25 cellular contexts compared by ENCODE assay signal in genomic region chr7:5552123-5552522, GRCh38.
"Had no signal": no experiment of that assay in that cellular context is flagged by ENCODE, and none has a peak within 500 bp of the region (broad histone marks: within the 10 kb centered on the region; RNA-seq: fewer than 3 reads in every experiment).

No MANE protein-coding gene starts in this region.

- H3K4me3 Mint-ChIP-seq: activated CD4-positive, alpha-beta memory T cell treated with anti-CD3 and anti-CD28 coated beads, Interleukin-2, amount 10 ng/mL, durations not matched to agents 7 days and 5 days; activated CD4-positive, alpha-beta T cell treated with anti-CD3 and anti-CD28 coated beads for 36 hours; activated naive CD4-positive, alpha-beta T cell treated with anti-CD3 and anti-CD28 coated beads, Interleukin-2, amount 10 ng/mL, durations not matched to agents 7 days and 5 days; activated naive CD8-positive, alpha-beta T cell treated with anti-CD3 and anti-CD28 coated beads for 36 hours; activated T-helper 17 cell treated with anti-CD3 and anti-CD28 coated beads, Interleukin-2, amount 50 U/mL, for 72 hours had no signal

- H3K36me3 ChIP-seq: brain microvascular endothelial cell, cardiac muscle cell, WERI-Rb-1 had no signal

- H3K9me3 Mint-ChIP-seq: activated CD4-positive, alpha-beta memory T cell treated with anti-CD3 and anti-CD28 coated beads, Interleukin-2, amount 10 ng/mL, durations not matched to agents 7 days and 5 days; activated naive CD8-positive, alpha-beta T cell treated with anti-CD3 and anti-CD28 coated beads for 36 hours; activated T-helper 17 cell treated with anti-CD3 and anti-CD28 coated beads, Interleukin-2, amount 50 U/mL, for 72 hours had no signal

- H3K27ac Mint-ChIP-seq: activated CD4-positive, alpha-beta memory T cell treated with anti-CD3 and anti-CD28 coated beads, Interleukin-2, amount 10 ng/mL, durations not matched to agents 7 days and 5 days; activated CD4-positive, alpha-beta T cell treated with anti-CD3 and anti-CD28 coated beads for 36 hours; activated naive CD4-positive, alpha-beta T cell treated with anti-CD3 and anti-CD28 coated beads, Interleukin-2, amount 10 ng/mL, durations not matched to agents 7 days and 5 days; activated naive CD8-positive, alpha-beta T cell treated with anti-CD3 and anti-CD28 coated beads for 36 hours; activated T-helper 17 cell treated with anti-CD3 and anti-CD28 coated beads, Interleukin-2, amount 50 U/mL, for 72 hours had no signal

- ATAC-seq: activated CD4-positive, alpha-beta T cell treated with anti-CD3 and anti-CD28 coated beads for 36 hours; activated T-helper 17 cell treated with anti-CD3 and anti-CD28 coated beads, Interleukin-2, amount 50 U/mL, for 72 hours had no signal

- H3K4me3 ChIP-seq: cardiac muscle cell, SK-N-MC had no signal

- H3K27me3 ChIP-seq: brain microvascular endothelial cell, cardiac muscle cell had no signal

- H3K36me3 Mint-ChIP-seq: activated naive CD8-positive, alpha-beta T cell treated with anti-CD3 and anti-CD28 coated beads for 36 hours had no signal

- DNase-seq: activated CD4-positive, alpha-beta memory T cell treated with anti-CD3 and anti-CD28 coated beads, Interleukin-2, amount 10 ng/mL, durations not matched to agents 7 days and 5 days; activated CD4-positive, alpha-beta T cell treated with anti-CD3 and anti-CD28 coated beads for 36 hours; activated CD4-positive, alpha-beta T cell treated with anti-CD3 and anti-CD28 coated beads, Interleukin-2, amount 50 U/mL, for 1 hour; activated gamma-delta T cell; activated naive CD4-positive, alpha-beta T cell treated with anti-CD3 and anti-CD28 coated beads, Interleukin-2, amount 10 ng/mL, durations not matched to agents 7 days and 5 days; activated naive CD8-positive, alpha-beta T cell treated with anti-CD3 and anti-CD28 coated beads for 36 hours; activated T-cell treated with anti-CD3 and anti-CD28 coated beads for 4 hours; activated T-cell treated with anti-CD3 and anti-CD28 coated beads, Interleukin-2, amount 50 U/mL, for 48 hours; brain microvascular endothelial cell; Karpas-422; MM.1S; NCI-H1105 treated with DMSO at 0.1 percent for 48 hours; NCI-H1436 treated with DMSO at 0.1 percent for 48 hours; NCI-H187; NCI-H2081; NCI-H510A treated with DMSO at 0.1 percent for 48 hours; NCI-H69; NK-92 treated with Interleukin-12 subunit alpha and Interleukin-12 subunit beta, amount 100 ng/mL, for 24 hours; OCI-M1; SIG-M5; T-helper 1 cell; WERI-Rb-1 had no signal

- H3K27ac ChIP-seq: brain microvascular endothelial cell, SK-N-MC, WERI-Rb-1 had no signal

- H3K27me3 Mint-ChIP-seq: activated CD4-positive, alpha-beta T cell treated with anti-CD3 and anti-CD28 coated beads for 36 hours; activated naive CD8-positive, alpha-beta T cell treated with anti-CD3 and anti-CD28 coated beads for 36 hours; activated T-helper 17 cell treated with anti-CD3 and anti-CD28 coated beads, Interleukin-2, amount 50 U/mL, for 72 hours had no signal
